Comparison of ENCODE assay signal across 15 cellular contexts in genomic region chr13:32045537-32045936, GRCh38. TPM values are rescaled to one million over a fixed set of nuclear protein-coding genes. Genes with fewer than 3 reads are reported as not detected.
A peak's percentile ranks its signal among the peaks of the same experiment; 100 is the strongest.
DNase-seq lines count a peak whose midpoint lies in the region; ATAC-seq and TF ChIP-seq lines count a peak whose summit lies in the region.
"Had no signal": no experiment of that assay in that cellular context is flagged by ENCODE, and none has a peak within 500 bp of the region (broad histone marks: within the 10 kb centered on the region; RNA-seq: fewer than 3 reads in every experiment).

No MANE protein-coding gene starts in this region.

- H3K9me3 Mint-ChIP-seq in stimulated activated naive CD8-positive, alpha-beta T cell treated with anti-CD3 and anti-CD28 coated beads, Interleukin-15, Interleukin-2, amounts not matched to agents 100 ng/mL and 50 ng/mL, for 24 hours, result no peaks in the 10 kb centered on the region
- H3K9me3 Mint-ChIP-seq in nephron (no peaks in the 10 kb centered on the region), Calu3 (ENCODE audit: low read depth, unreplicated experiment) (no peaks in the 10 kb centered on the region)
- H3K9me3 Mint-ChIP-seq: activated T-cell treated with anti-CD3 and anti-CD28 coated beads, Interleukin-2, amount 50 U/mL, for 24 hours; natural killer cell had no signal

- no peak for ATAC-seq in stimulated activated naive CD8-positive, alpha-beta T cell treated with anti-CD3 and anti-CD28 coated beads, Interleukin-15, Interleukin-2, amounts not matched to agents 100 U/mL and 50 U/mL, for 24 hours
- ATAC-seq in GM18858 (IDR thresholded peaks at IDR 0.05; ENCODE audit: unreplicated experiment), result no peak
- ATAC-seq: natural killer cell had no signal

- BruUV-seq in Calu3 (replicated peaks; lab: Mats Ljungman, UMichigan), result no TSS peak

- POLR2A ChIA-PET in RWPE1 (lab: Yijun Ruan, JAX; ENCODE audit: low non-redundant PET), result no interaction called here

- TF ChIP-seq CTCF in nephron (IDR thresholded peaks at IDR 0.05; ENCODE audit: unreplicated experiment in 3 of 3), result no peak
- TF ChIP-seq CTCF in Calu3 (IDR thresholded peaks at IDR 0.05; ENCODE audit: unreplicated experiment), result no peak
- no peak for TF ChIP-seq CTCF in RWPE1 (conservative IDR thresholded peaks at IDR 0.05; ENCODE audit: low read depth)

- intact Hi-C loops in Calu3 (cut with micrococcal nuclease; ENCODE audit: unreplicated experiment), result no loop called here

- peak overlapping the region; percentile 73 for H3K27ac Mint-ChIP-seq in stimulated activated naive CD8-positive, alpha-beta T cell treated with anti-CD3 and anti-CD28 coated beads, Interleukin-15, Interleukin-2, amounts not matched to agents 100 ng/mL and 50 ng/mL, for 24 hours
- peak overlapping the region; percentile 91 to 98 (median 97) for H3K27ac Mint-ChIP-seq in nephron
- no peak overlapping the region for H3K27ac Mint-ChIP-seq in Calu3 (ENCODE audit: unreplicated experiment)

- DNase-seq in stimulated activated naive CD8-positive, alpha-beta T cell treated with anti-CD3 and anti-CD28 coated beads, Interleukin-15, Interleukin-2, amounts not matched to agents 100 U/mL and 50 U/mL, for 24 hours, result no peak
- DNase-seq in Calu3, result no peak
- DNase-seq in RWPE1 (ENCODE audit: low spot score), result no peak
- DNase-seq: activated T-cell treated with anti-CD3 and anti-CD28 coated beads, Interleukin-2, amount 50 U/mL, for 24 hours; KBM-7; left cardiac atrium; mesendoderm; natural killer cell; NCI-H1694; SW 1271 had no signal

- H3K36me3 Mint-ChIP-seq in stimulated activated naive CD8-positive, alpha-beta T cell treated with anti-CD3 and anti-CD28 coated beads, Interleukin-15, Interleukin-2, amounts not matched to agents 100 ng/mL and 50 ng/mL, for 24 hours (ENCODE audit: low read depth), result no peaks in the 10 kb centered on the region
- H3K36me3 Mint-ChIP-seq in nephron (ENCODE audit: low read depth) (no peaks in the 10 kb centered on the region), Calu3 (ENCODE audit: insufficient read depth, unreplicated experiment) (no peaks in the 10 kb centered on the region)
- H3K36me3 Mint-ChIP-seq: natural killer cell had no signal

- CTCF ChIA-PET in Calu3 (lab: Charles Lee), result no interaction called here
- CTCF ChIA-PET in RWPE1 (lab: Yijun Ruan, JAX), result no interaction called here

- H3K4me1 Mint-ChIP-seq in stimulated activated naive CD8-positive, alpha-beta T cell treated with anti-CD3 and anti-CD28 coated beads, Interleukin-15, Interleukin-2, amounts not matched to agents 100 ng/mL and 50 ng/mL, for 24 hours (ENCODE audit: low read depth), result peaks cover 29% of the 10 kb centered on the region
- H3K4me1 Mint-ChIP-seq in nephron, result peaks cover 39% of the 10 kb centered on the region
- H3K4me1 Mint-ChIP-seq in Calu3 (ENCODE audit: low read depth, unreplicated experiment), result peaks cover 17% of the 10 kb centered on the region

- H3K27me3 Mint-ChIP-seq in stimulated activated naive CD8-positive, alpha-beta T cell treated with anti-CD3 and anti-CD28 coated beads, Interleukin-15, Interleukin-2, amounts not matched to agents 100 ng/mL and 50 ng/mL, for 24 hours, result no peaks in the 10 kb centered on the region
- H3K27me3 Mint-ChIP-seq in nephron (ENCODE audit: low read depth) (no peaks in the 10 kb centered on the region), Calu3 (ENCODE audit: unreplicated experiment) (no peaks in the 10 kb centered on the region)

- H3K4me3 Mint-ChIP-seq in stimulated activated naive CD8-positive, alpha-beta T cell treated with anti-CD3 and anti-CD28 coated beads, Interleukin-15, Interleukin-2, amounts not matched to agents 100 ng/mL and 50 ng/mL, for 24 hours, result no peak overlapping the region
- no peak overlapping the region for H3K4me3 Mint-ChIP-seq in nephron
- no peak overlapping the region for H3K4me3 Mint-ChIP-seq in Calu3 (ENCODE audit: low read depth, unreplicated experiment)
- H3K4me3 Mint-ChIP-seq: natural killer cell had no signal

- H3K27ac ChIP-seq in angular gyrus (ENCODE audit: low read depth, low read length) (peak overlapping the region; percentile 83), RWPE1 (no peak overlapping the region)
- H3K27ac ChIP-seq: thoracic aorta had no signal

RNA-seq across cellular contexts. Expression of gene FRY, which starts 14.0 kb away (rescaled TPM):
- 3.2 and 6.2 TPM in 2 replicates for total RNA-seq in Calu3 (2022)
